ENCODE assay signal across 21 cellular contexts in the genomic region with DNA sequence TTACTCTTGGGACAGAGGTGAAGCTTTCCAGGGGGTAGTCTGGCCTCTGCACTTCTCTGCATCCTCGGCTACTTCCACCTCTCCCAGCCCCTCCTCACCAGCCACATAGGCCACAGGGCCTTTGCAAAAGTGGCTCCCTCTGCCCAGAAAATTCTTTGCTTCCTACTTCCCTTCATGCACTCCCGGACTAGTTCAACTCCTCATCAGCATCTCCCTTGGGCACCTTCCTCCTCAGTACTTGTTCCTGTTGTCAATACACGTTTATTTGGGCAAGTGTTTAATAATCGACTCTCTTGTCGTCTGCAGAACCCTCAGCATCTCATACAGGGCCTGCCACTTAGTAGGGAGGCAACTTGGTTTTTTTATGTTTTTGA. TPM values are rescaled to one million over a fixed set of nuclear protein-coding genes. Genes with fewer than 3 reads are reported as not detected.
DNase-seq lines count a peak whose midpoint lies in the region; ATAC-seq, FAIRE-seq and TF ChIP-seq lines count a peak whose summit lies in the region.
"Had no signal": no experiment of that assay in that cellular context is flagged by ENCODE, and none has a peak within 500 bp of the region (broad histone marks: within the 10 kb centered on the region; RNA-seq: fewer than 3 reads in every experiment).

No MANE protein-coding gene starts in this region.

- H3K79me2 ChIP-seq in GM23248 (ENCODE audit: insufficient read depth): no peaks in the 10 kb centered on the region

- H3K4me3 ChIP-seq in colonic mucosa: no peak overlapping the region
- no peak overlapping the region for H3K4me3 ChIP-seq in small intestine (ENCODE audit: low read depth in 1 of 2, low read length in 2 of 2)
- no peak overlapping the region for H3K4me3 ChIP-seq in GM23248
- H3K4me3 ChIP-seq in lower lobe of right lung: no peak overlapping the region
- H3K4me3 ChIP-seq in lower leg skin (ENCODE audit: low read depth, poor library complexity, severe bottlenecking): no peak overlapping the region
- H3K4me3 ChIP-seq: BLaER1, GM12878, GM23338 had no signal

- FAIRE-seq in small intestine (lab: Jason Lieb, UNC): no peak
- FAIRE-seq: GM12878, HTR-8/SVneo had no signal

- no peak overlapping the region for H3K4me3 Mint-ChIP-seq in activated naive CD8-positive, alpha-beta T cell treated with anti-CD3 and anti-CD28 coated beads for 36 hours
- no peak overlapping the region for H3K4me3 Mint-ChIP-seq in activated naive CD8-positive, alpha-beta T cell treated with anti-CD3 and anti-CD28 coated beads, Interleukin-2, amount 50 U/mL, for 24 hours
- H3K4me3 Mint-ChIP-seq: CD8-positive, alpha-beta T cell; GM23338; IgD-negative memory B cell had no signal

- no peaks in the 10 kb centered on the region for H3F3A ChIP-seq in GM23248 (ENCODE audit: insufficient read depth)

- no peak for DNase-seq in activated naive CD8-positive, alpha-beta T cell treated with anti-CD3 and anti-CD28 coated beads for 36 hours
- no peak for DNase-seq in activated naive CD8-positive, alpha-beta T cell treated with anti-CD3 and anti-CD28 coated beads, Interleukin-2, amount 50 U/mL, for 24 hours
- no peak for DNase-seq in colonic mucosa
- no peak for DNase-seq in small intestine
- no peak for DNase-seq in GM23248
- no peak for DNase-seq in lower lobe of right lung
- DNase-seq in lower leg skin (ENCODE audit: low spot score in 2 of 2): no peak
- DNase-seq: CD8-positive, alpha-beta T cell; DMS 273 treated with DMSO at 0.1 percent for 48 hours; DMS53; DND-41; EL; H7; KBM-7 had no signal

- H3K27me3 Mint-ChIP-seq in activated naive CD8-positive, alpha-beta T cell treated with anti-CD3 and anti-CD28 coated beads for 36 hours: no peaks in the 10 kb centered on the region
- H3K27me3 Mint-ChIP-seq in activated naive CD8-positive, alpha-beta T cell treated with anti-CD3 and anti-CD28 coated beads, Interleukin-2, amount 50 U/mL, for 24 hours: no peaks in the 10 kb centered on the region
- H3K27me3 Mint-ChIP-seq: IgD-negative memory B cell had no signal

- no peak overlapping the region for H3K4me2 ChIP-seq in GM23248 (ENCODE audit: unreplicated experiment)
- H3K4me2 ChIP-seq: BLaER1, GM23338 had no signal

- TF ChIP-seq CTCF in colonic mucosa (IDR thresholded peaks at IDR 0.05): no peak
- TF ChIP-seq CTCF in lower lobe of right lung (IDR thresholded peaks at IDR 0.05): no peak
- no peak for TF ChIP-seq CTCF in lower leg skin (IDR thresholded peaks at IDR 0.05)

- H3K4me1 ChIP-seq in colonic mucosa (peaks cover 4% of the 10 kb centered on the region), small intestine (ENCODE audit: control insufficient read depth in 2 of 2, insufficient read depth in 1 of 2, low read depth in 1 of 2, low read length in 1 of 2) (peaks cover 0 to 4% of the 10 kb centered on the region in 2 donors), GM23248 (ENCODE audit: insufficient read depth) (no peaks in the 10 kb centered on the region), lower lobe of right lung (no peaks in the 10 kb centered on the region)

- H3K4me1 Mint-ChIP-seq in activated naive CD8-positive, alpha-beta T cell treated with anti-CD3 and anti-CD28 coated beads for 36 hours: no peaks in the 10 kb centered on the region
- no peaks in the 10 kb centered on the region for H3K4me1 Mint-ChIP-seq in activated naive CD8-positive, alpha-beta T cell treated with anti-CD3 and anti-CD28 coated beads, Interleukin-2, amount 50 U/mL, for 24 hours

- peak overlapping the region; percentile 4 for H3K27ac Mint-ChIP-seq in activated naive CD8-positive, alpha-beta T cell treated with anti-CD3 and anti-CD28 coated beads for 36 hours
- H3K27ac Mint-ChIP-seq in activated naive CD8-positive, alpha-beta T cell treated with anti-CD3 and anti-CD28 coated beads, Interleukin-2, amount 50 U/mL, for 24 hours: no peak overlapping the region
- H3K27ac Mint-ChIP-seq: CD8-positive, alpha-beta T cell; GM23338 had no signal

- no peaks in the 10 kb centered on the region for H3K36me3 Mint-ChIP-seq in activated naive CD8-positive, alpha-beta T cell treated with anti-CD3 and anti-CD28 coated beads for 36 hours
- no peaks in the 10 kb centered on the region for H3K36me3 Mint-ChIP-seq in activated naive CD8-positive, alpha-beta T cell treated with anti-CD3 and anti-CD28 coated beads, Interleukin-2, amount 50 U/mL, for 24 hours (ENCODE audit: low read depth)
- H3K36me3 Mint-ChIP-seq: CD8-positive, alpha-beta T cell had no signal

- H3K27me3 ChIP-seq in colonic mucosa (no peaks in the 10 kb centered on the region), small intestine (ENCODE audit: control insufficient read depth in 2 of 2, insufficient read depth in 2 of 2, low read length in 2 of 2) (no peaks in the 10 kb centered on the region), GM23248 (replicated peaks; ENCODE audit: insufficient read depth) (no peaks in the 10 kb centered on the region; the same call in 1 of the 2 replicates), lower lobe of right lung (ENCODE audit: low read depth) (no peaks in the 10 kb centered on the region)
- H3K27me3 ChIP-seq: BLaER1 had no signal

- H3K36me3 ChIP-seq in colonic mucosa (no peaks in the 10 kb centered on the region), small intestine (ENCODE audit: control insufficient read depth in 2 of 2, insufficient read depth in 2 of 2, low read length in 2 of 2) (no peaks in the 10 kb centered on the region), GM23248 (ENCODE audit: low read depth) (no peaks in the 10 kb centered on the region), lower lobe of right lung (no peaks in the 10 kb centered on the region)
- H3K36me3 ChIP-seq: BLaER1 had no signal

- H3K9ac ChIP-seq in colonic mucosa (ENCODE audit: low read depth in 2 of 2, low read length in 2 of 2): peak overlapping the region in 1 of 2 donors; percentile 32
- H3K9ac ChIP-seq in GM23248: no peak overlapping the region
- H3K9ac ChIP-seq: BLaER1 had no signal

- intact Hi-C loops in colonic mucosa (cut with DNase I): no loop called here
- intact Hi-C loops in lower lobe of right lung (cut with DNase I): no loop called here
- intact Hi-C loops in lower leg skin (cut with DNase I; ENCODE audit: low total_unique reads): no loop called here

- in situ Hi-C loops in GM23248 (cut with MboI): no loop called here

- H3K9me3 Mint-ChIP-seq in activated naive CD8-positive, alpha-beta T cell treated with anti-CD3 and anti-CD28 coated beads for 36 hours: no peaks in the 10 kb centered on the region
- no peaks in the 10 kb centered on the region for H3K9me3 Mint-ChIP-seq in activated naive CD8-positive, alpha-beta T cell treated with anti-CD3 and anti-CD28 coated beads, Interleukin-2, amount 50 U/mL, for 24 hours
- H3K9me3 Mint-ChIP-seq: CD8-positive, alpha-beta T cell; IgD-negative memory B cell had no signal

- ATAC-seq in activated naive CD8-positive, alpha-beta T cell treated with anti-CD3 and anti-CD28 coated beads, Interleukin-2, amount 50 U/mL, for 24 hours: no peak
- no peak for ATAC-seq in HG02973 (IDR thresholded peaks at IDR 0.05; ENCODE audit: unreplicated experiment)
- no peak for ATAC-seq in lower lobe of right lung
- ATAC-seq: CD8-positive, alpha-beta T cell; GM12878; GM23338 had no signal

- WGBS in small intestine, 3 donors: 65 to 79% (median 73%) methylated on average over 5 of the region's 5 CpGs
- 53 to 68% methylated on average over 5 of the region's 5 CpGs for WGBS in GM23248 (ENCODE audit: low coverage in 1 of 2, low lambda C conversion rate in 2 of 2, missing lambda C conversion rate in 2 of 2), 2 experiments
- WGBS in lower leg skin, 2 donors: 81 to 89% methylated on average over 5 of the region's 5 CpGs

- no peaks in the 10 kb centered on the region for H4K20me1 ChIP-seq in GM23248 (ENCODE audit: insufficient read depth)
- H4K20me1 ChIP-seq: BLaER1 had no signal

- H3K9me3 ChIP-seq in colonic mucosa (no peaks in the 10 kb centered on the region), small intestine (ENCODE audit: control insufficient read depth, low read depth) (no peaks in the 10 kb centered on the region), GM23248 (ENCODE audit: low read depth) (no peaks in the 10 kb centered on the region), lower lobe of right lung (no peaks in the 10 kb centered on the region)
- H3K9me3 ChIP-seq: BLaER1 had no signal

- H3K27ac ChIP-seq in colonic mucosa (peak overlapping the region; percentile 61), small intestine (ENCODE audit: low read depth in 1 of 2, low read length in 1 of 2) (peak overlapping the region; percentile 53 to 59), GM23248 (no peak overlapping the region), lower lobe of right lung (no peak overlapping the region)
- H3K27ac ChIP-seq: 22Rv1, BLaER1 had no signal

- no peak for TF ChIP-seq POLR2A in lower leg skin (IDR thresholded peaks at IDR 0.05)

- no peaks in the 10 kb centered on the region for H3K9me2 ChIP-seq in GM23248 (ENCODE audit: insufficient read depth)

- no peak overlapping the region for H2AFZ ChIP-seq in GM23248
- H2AFZ ChIP-seq: GM23338 had no signal

RNA-seq across cellular contexts. Expression of a gene that starts 23.1 kb away (rescaled TPM):
- 100 to 1,000 TPM; 167 to 175 TPM for total RNA-seq in activated naive CD8-positive, alpha-beta T cell treated with anti-CD3 and anti-CD28 coated beads for 36 hours
- 100 to 1,000 TPM; 147 to 176 TPM for total RNA-seq in colonic mucosa
- 10 to 100 TPM; 31.6 to 39.6 (median 32.4) TPM for polyA plus RNA-seq in small intestine
- total RNA-seq in GM23248 (2014; rRNA removed; shearing (Covaris generic)): 28.3 and 30.6 TPM in 2 replicates
- polyA plus RNA-seq in GM23248 (2016; fragmentation: Nextera tagmentation; extraction: Ambion mirVana): 13.2 and 13.3 TPM in 2 replicates
- total RNA-seq in lower lobe of right lung: 87.5 TPM
- total RNA-seq in lower leg skin: 100 to 1,000 TPM in 1 of 4 donors, 10 to 100 TPM in 3; 80.3 to 105 (median 91.8) TPM

Comparison
In these comparisons a context has a peak if more than half of its experiments do, and no peak if none do; other contexts are left out.
1. H3K27ac ChIP-seq: peak in colonic mucosa (single experiment) and small intestine (2 of 2); none in GM23248 (single experiment) and lower lobe of right lung (single experiment).